8 cellular contexts compared by ENCODE assay signal in the genomic region with DNA sequence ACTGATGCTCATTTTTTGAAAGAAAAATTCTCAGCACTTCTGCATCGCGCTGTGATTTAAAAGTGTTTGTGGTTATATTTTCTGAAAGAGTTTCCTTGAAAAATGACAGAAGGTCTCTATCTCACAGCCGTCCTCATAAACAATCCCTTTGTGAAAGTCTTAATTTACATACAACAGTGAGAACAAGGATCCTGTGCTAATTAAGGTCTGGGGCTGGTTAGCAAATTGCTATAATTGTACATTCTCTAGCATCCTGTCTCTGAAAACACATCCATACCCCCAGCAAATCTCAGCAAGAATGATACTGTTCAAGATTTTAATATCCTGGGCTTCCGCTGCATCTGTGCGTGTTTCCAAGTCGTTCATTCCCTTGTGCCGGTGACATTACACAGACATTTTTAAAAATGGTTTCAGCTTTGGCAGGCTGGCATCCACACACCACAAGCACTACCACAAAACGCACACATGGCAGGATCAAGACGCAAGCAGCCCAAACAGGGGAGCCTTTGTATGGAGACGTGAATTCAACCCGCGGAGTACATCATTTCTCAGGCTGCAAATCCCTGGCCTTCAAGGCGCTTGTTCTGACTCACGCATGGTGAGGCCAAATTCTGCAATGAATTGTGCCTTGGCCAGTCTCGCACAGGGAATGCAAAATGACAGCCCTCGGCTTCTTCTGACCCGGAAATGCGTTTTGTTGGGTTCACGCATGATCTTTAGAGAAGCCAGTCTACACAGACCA. TPM values are rescaled to one million over a fixed set of nuclear protein-coding genes. Genes with fewer than 3 reads are reported as not detected.
DNase-seq lines count a peak whose midpoint lies in the region; ATAC-seq lines count a peak whose summit lies in the region.

No MANE protein-coding gene starts in this region.

- H3K36me3 ChIP-seq in rectal smooth muscle tissue (ENCODE audit: control insufficient read depth, insufficient read depth, low read length): peaks cover 3% of the 10 kb centered on the region

- H3K27me3 ChIP-seq in right cardiac atrium (ENCODE audit: control insufficient read depth, insufficient read depth): no peaks in the 10 kb centered on the region
- no peaks in the 10 kb centered on the region for H3K27me3 ChIP-seq in rectal smooth muscle tissue (ENCODE audit: control insufficient read depth, insufficient read depth, low read length)

- H3K27ac ChIP-seq in angular gyrus (ENCODE audit: low read depth, low read length): peak overlapping the region; percentile 98
- peak overlapping the region; percentile 96 for H3K27ac ChIP-seq in right cardiac atrium (ENCODE audit: low read length)
- peak overlapping the region; percentile 94 for H3K27ac ChIP-seq in rectal smooth muscle tissue (ENCODE audit: low read depth, low read length)

- DNase-seq in COLO829 (ENCODE audit: low spot score): peak; percentile 84
- DNase-seq in right cardiac atrium: peak; percentile 64 to 77 (median 71)
- no peak for DNase-seq in stimulated activated CD4-positive, alpha-beta T cell treated with anti-CD3 and anti-CD28 coated beads, Interleukin-1b, Interleukin-23, amount 100 ng/mL, for 48 hours

- peak; percentile 64 to 67 for ATAC-seq in right cardiac atrium
- ATAC-seq in HG03139 (IDR thresholded peaks at IDR 0.05; ENCODE audit: unreplicated experiment): no peak
- no peak for ATAC-seq in HG03378 (IDR thresholded peaks at IDR 0.05; ENCODE audit: unreplicated experiment)
- ATAC-seq in HG03565 (IDR thresholded peaks at IDR 0.05; ENCODE audit: unreplicated experiment): no peak

- H3K9me3 ChIP-seq in right cardiac atrium (ENCODE audit: control insufficient read depth, low read length): no peaks in the 10 kb centered on the region

- peaks cover 27% of the 10 kb centered on the region for H3K4me1 ChIP-seq in right cardiac atrium (ENCODE audit: control insufficient read depth, insufficient read depth, low read length)
- peaks cover 30% of the 10 kb centered on the region for H3K4me1 ChIP-seq in rectal smooth muscle tissue (ENCODE audit: control insufficient read depth, insufficient read depth, low read length)

- H3K4me3 ChIP-seq in right cardiac atrium (ENCODE audit: low read length) (no peak overlapping the region), rectal smooth muscle tissue (ENCODE audit: low read length) (peak overlapping the region; percentile 20)

- H3K9ac ChIP-seq in rectal smooth muscle tissue (ENCODE audit: low read length): no peak overlapping the region

- WGBS in right cardiac atrium: 55% methylated on average over 19 of the region's 19 CpGs

- intact Hi-C loops in right cardiac atrium (cut with DNase I): no loop called here

RNA-seq across cellular contexts. Expression of a gene that starts 20.3 kb away (rescaled TPM):
- 10 to 100 TPM; 20.4 to 35.7 (median 31.4) TPM for total RNA-seq in right cardiac atrium
- 10.0 TPM for polyA plus RNA-seq in right cardiac atrium

Comparison
In these comparisons a context has a peak if more than half of its experiments do, and no peak if none do; other contexts are left out.
1. ATAC-seq: peak in right cardiac atrium (2 of 2); none in HG03139 (single experiment), HG03378 (single experiment) and HG03565 (single experiment).
2. Peak in every context shown above with its lines, with median percentiles within 50 percentile points of each other: H3K27ac ChIP-seq.